In genomic region chr19:4533334-4533733, GRCh38 we compare ENCODE assay signal across 22 cellular contexts. TPM values are rescaled to one million over a fixed set of nuclear protein-coding genes. Genes with fewer than 3 reads are reported as not detected.
"Had no signal": no experiment of that assay in that cellular context is flagged by ENCODE, and none has a peak within 500 bp of the region (broad histone marks: within the 10 kb centered on the region; RNA-seq: fewer than 3 reads in every experiment).

No MANE protein-coding gene starts in this region.

- H3K4me2 ChIP-seq: smooth muscle cell had no signal

- H3K27ac Mint-ChIP-seq: immature natural killer cell; memory B cell; mesothelial cell of epicardium; natural killer cell; stimulated activated memory B cell treated with anti-CD40 and anti-IgM and Interleukin-4, amounts not matched to agents 10 μg/mL and 1 μg/mL and 100 μg/mL, for 72 hours; stimulated activated naive CD8-positive, alpha-beta T cell treated with anti-CD3 and anti-CD28 coated beads, Interleukin-15, Interleukin-2, amounts not matched to agents 100 ng/mL and 50 ng/mL, for 24 hours had no signal

- H3K36me3 Mint-ChIP-seq: immature natural killer cell; memory B cell; mesothelial cell of epicardium; natural killer cell; stimulated activated memory B cell treated with anti-CD40 and anti-IgM and Interleukin-4, amounts not matched to agents 10 μg/mL and 1 μg/mL and 100 μg/mL, for 72 hours had no signal

- H3K4me3 ChIP-seq: colonic mucosa, esophagus squamous epithelium, left ventricle myocardium inferior, lower lobe of right lung, smooth muscle cell, tibial artery, upper lobe of right lung, vagina had no signal

- DNase-seq: colonic mucosa; dermis blood vessel endothelial cell; esophagus squamous epithelium; foreskin fibroblast; immature natural killer cell; left cardiac atrium; left ventricle myocardium inferior; lower lobe of right lung; natural killer cell; stimulated activated CD4-positive, alpha-beta T cell treated with anti-CD3 and anti-CD28 coated beads, Interleukin-4, amount 100 ng/mL, for 1 hour; tibial artery; upper lobe of right lung had no signal

- H3K36me3 ChIP-seq: colonic mucosa, esophagus squamous epithelium, left ventricle myocardium inferior, lower lobe of right lung, tibial artery, upper lobe of right lung, vagina had no signal

- ATAC-seq: left cardiac atrium; lower lobe of right lung; natural killer cell; stimulated activated memory B cell treated with anti-CD40 and anti-IgM and Interleukin-4, amounts not matched to agents 10 μg/mL and 1 μg/mL and 100 μg/mL, for 72 hours; upper lobe of right lung had no signal

- H3K9me3 Mint-ChIP-seq: immature natural killer cell; memory B cell; mesothelial cell of epicardium; natural killer cell; stimulated activated memory B cell treated with anti-CD40 and anti-IgM and Interleukin-4, amounts not matched to agents 10 μg/mL and 1 μg/mL and 100 μg/mL, for 72 hours; stimulated activated naive CD8-positive, alpha-beta T cell treated with anti-CD3 and anti-CD28 coated beads, Interleukin-15, Interleukin-2, amounts not matched to agents 100 ng/mL and 50 ng/mL, for 24 hours had no signal

- H3K4me1 ChIP-seq: colonic mucosa had no signal

- H3K4me1 Mint-ChIP-seq: natural killer cell; stimulated activated memory B cell treated with anti-CD40 and anti-IgM and Interleukin-4, amounts not matched to agents 10 μg/mL and 1 μg/mL and 100 μg/mL, for 72 hours had no signal

- H3K9me3 ChIP-seq: colonic mucosa, esophagus squamous epithelium, left ventricle myocardium inferior, lower lobe of right lung, tibial artery, upper lobe of right lung, vagina had no signal

- H3K27ac ChIP-seq: colonic mucosa, esophagus squamous epithelium, lower lobe of right lung, tibial artery, upper lobe of right lung, vagina had no signal

- H3K4me3 Mint-ChIP-seq: immature natural killer cell; memory B cell; mesothelial cell of epicardium; natural killer cell; stimulated activated memory B cell treated with anti-CD40 and anti-IgM and Interleukin-4, amounts not matched to agents 10 μg/mL and 1 μg/mL and 100 μg/mL, for 72 hours; stimulated activated naive CD8-positive, alpha-beta T cell treated with anti-CD3 and anti-CD28 coated beads, Interleukin-15, Interleukin-2, amounts not matched to agents 100 ng/mL and 50 ng/mL, for 24 hours had no signal

- H3K27me3 ChIP-seq: colonic mucosa, upper lobe of right lung, vagina had no signal

RNA-seq across cellular contexts. Expression of gene PLIN5, which starts 1.7 kb away (rescaled TPM):
- total RNA-seq: myocyte, smooth muscle cell had no signal
- polyA plus RNA-seq: immature natural killer cell, keratinocyte, smooth muscle cell had no signal

RNA-seq across cellular contexts. Expression of gene LRG1, which starts 6.5 kb away (rescaled TPM):
- total RNA-seq: osteoblast, smooth muscle cell had no signal
- polyA plus RNA-seq: immature natural killer cell, smooth muscle cell had no signal

RNA-seq across cellular contexts. Expression of gene PLIN4, which starts 15.0 kb away (rescaled TPM):
- total RNA-seq: epithelial cell of proximal tubule, smooth muscle cell had no signal
- polyA plus RNA-seq: keratinocyte had no signal

RNA-seq across cellular contexts. Expression of gene SEMA6B, which starts 26.1 kb away (rescaled TPM):
- total RNA-seq: epithelial cell of proximal tubule had no signal
- polyA plus RNA-seq: immature natural killer cell had no signal
